Comparison of ENCODE assay signal across 9 cellular contexts in genomic region chr19:35902870-35903475, GRCh38. TPM values are rescaled to one million over a fixed set of nuclear protein-coding genes. Genes with fewer than 3 reads are reported as not detected.
DNase-seq lines count a peak whose midpoint lies in the region; ATAC-seq, FAIRE-seq and TF ChIP-seq lines count a peak whose summit lies in the region.
"Had no signal": no experiment of that assay in that cellular context is flagged by ENCODE, and none has a peak within 500 bp of the region (broad histone marks: within the 10 kb centered on the region; RNA-seq: fewer than 3 reads in every experiment).

No MANE protein-coding gene starts in this region.

- H3K36me3 Mint-ChIP-seq in stimulated activated naive CD8-positive, alpha-beta T cell treated with anti-CD3 and anti-CD28 coated beads, Interleukin-15, Interleukin-2, amounts not matched to agents 100 ng/mL and 50 ng/mL, for 24 hours (ENCODE audit: low read depth) = peaks cover 15% of the 10 kb centered on the region

- peak overlapping the region; percentile 46 to 95 for H3K4ac ChIP-seq in mesenchymal stem cell (ENCODE audit: low read depth in 1 of 2, low read length in 2 of 2)

- H2AK5ac ChIP-seq in mesenchymal stem cell (ENCODE audit: low read length, severe bottlenecking) = no peak overlapping the region

- no peak overlapping the region for H2BK5ac ChIP-seq in mesenchymal stem cell (ENCODE audit: low read depth, low read length, poor library complexity, severe bottlenecking)

- H3K23ac ChIP-seq in mesenchymal stem cell (ENCODE audit: low read length in 2 of 2) = no peak overlapping the region

- no peaks in the 10 kb centered on the region for H3K36me3 ChIP-seq in mesenchymal stem cell (ENCODE audit: control insufficient read depth in 1 of 2, insufficient read depth in 2 of 2, low read depth in 1 of 2, low read length in 2 of 2)
- no peaks in the 10 kb centered on the region for H3K36me3 ChIP-seq in gastrocnemius medialis

- in situ Hi-C loops in astrocyte of the spinal cord (cut with HindIII; ENCODE audit: low sequenced_read_pairs) = no loop called here
- in situ Hi-C loops in gastrocnemius medialis (cut with MboI; ENCODE audit: low sequenced_read_pairs in 4 of 4) = no loop called here

- H3K14ac ChIP-seq in mesenchymal stem cell (ENCODE audit: low read length in 2 of 2) = no peak overlapping the region

- no peak for DNase-seq in stimulated activated naive CD8-positive, alpha-beta T cell treated with anti-CD3 and anti-CD28 coated beads, Interleukin-15, Interleukin-2, amounts not matched to agents 100 U/mL and 50 U/mL, for 24 hours
- DNase-seq in astrocyte of the spinal cord (ENCODE audit: low read depth, low spot score) (no peak), mesenchymal stem cell (no peak), GM19239 (ENCODE audit: insufficient read length, low spot score) (no peak), gastrocnemius medialis (no peak), nucleus accumbens (lab: John Stamatoyannopoulos, UW) (no peak), NCI-H69 (lab: John Stamatoyannopoulos, UW) (no peak)

- H3K9ac ChIP-seq in mesenchymal stem cell (ENCODE audit: low read length) = peak overlapping the region; percentile 57

- peak overlapping the region; percentile 29 for H2AFZ ChIP-seq in mesenchymal stem cell (ENCODE audit: low read depth, low read length)

- no peaks in the 10 kb centered on the region for H3K9me3 ChIP-seq in mesenchymal stem cell (ENCODE audit: control insufficient read depth, low read length)
- H3K9me3 ChIP-seq in gastrocnemius medialis = no peaks in the 10 kb centered on the region

- 83% methylated on average over 10 of the region's 10 CpGs for WGBS in mesenchymal stem cell

- peak overlapping the region; percentile 87 for H3K27ac Mint-ChIP-seq in stimulated activated naive CD8-positive, alpha-beta T cell treated with anti-CD3 and anti-CD28 coated beads, Interleukin-15, Interleukin-2, amounts not matched to agents 100 ng/mL and 50 ng/mL, for 24 hours

- H3K4me2 ChIP-seq in mesenchymal stem cell (ENCODE audit: low read length, poor library complexity, severe bottlenecking) = peak overlapping the region; percentile 63

- no peak for ATAC-seq in stimulated activated naive CD8-positive, alpha-beta T cell treated with anti-CD3 and anti-CD28 coated beads, Interleukin-15, Interleukin-2, amounts not matched to agents 100 U/mL and 50 U/mL, for 24 hours
- ATAC-seq in gastrocnemius medialis = no peak

- H3K27me3 Mint-ChIP-seq in stimulated activated naive CD8-positive, alpha-beta T cell treated with anti-CD3 and anti-CD28 coated beads, Interleukin-15, Interleukin-2, amounts not matched to agents 100 ng/mL and 50 ng/mL, for 24 hours = no peaks in the 10 kb centered on the region

- peaks cover 10% of the 10 kb centered on the region for H3K79me1 ChIP-seq in mesenchymal stem cell (replicated peaks; ENCODE audit: low read length, poor library complexity, severe bottlenecking)

- TF ChIP-seq CTCF in astrocyte of the spinal cord (IDR thresholded peaks at IDR 0.05; ENCODE audit: low read depth, low read length) = no peak
- TF ChIP-seq CTCF in gastrocnemius medialis (IDR thresholded peaks at IDR 0.05 in 4 of 5, conservative IDR thresholded peaks at IDR 0.05 in 1 of 5) = no peak

- H3K9me3 Mint-ChIP-seq in stimulated activated naive CD8-positive, alpha-beta T cell treated with anti-CD3 and anti-CD28 coated beads, Interleukin-15, Interleukin-2, amounts not matched to agents 100 ng/mL and 50 ng/mL, for 24 hours = no peaks in the 10 kb centered on the region

- no peak for FAIRE-seq in GM19239 (lab: Jason Lieb, UNC)

- H2BK12ac ChIP-seq in mesenchymal stem cell (ENCODE audit: low read length in 2 of 2) = peak overlapping the region; percentile 79 to 88

- no peak overlapping the region for H3K27ac ChIP-seq in mesenchymal stem cell (ENCODE audit: low read length, poor library complexity, severe bottlenecking)
- H3K27ac ChIP-seq in gastrocnemius medialis = peak overlapping the region in 1 of 4 donors; percentile 18

- no peak for TF ChIP-seq POLR2A in gastrocnemius medialis (IDR thresholded peaks at IDR 0.05)

- H3K27me3 ChIP-seq in mesenchymal stem cell (ENCODE audit: control insufficient read depth in 1 of 2, insufficient read depth in 1 of 2, low read length in 2 of 2) (no peaks in the 10 kb centered on the region), gastrocnemius medialis (no peaks in the 10 kb centered on the region)

- peak overlapping the region; percentile 57 for H4K91ac ChIP-seq in mesenchymal stem cell (ENCODE audit: low read length)

- H3K4me3 ChIP-seq in astrocyte of the spinal cord (ENCODE audit: low read depth, low read length) = peak overlapping the region; percentile 24
- peak overlapping the region; percentile 20 to 37 for H3K4me3 ChIP-seq in mesenchymal stem cell (ENCODE audit: insufficient read depth in 1 of 2, low read depth in 1 of 2, low read length in 2 of 2)
- no peak overlapping the region for H3K4me3 ChIP-seq in gastrocnemius medialis

- H3K4me1 Mint-ChIP-seq in stimulated activated naive CD8-positive, alpha-beta T cell treated with anti-CD3 and anti-CD28 coated beads, Interleukin-15, Interleukin-2, amounts not matched to agents 100 ng/mL and 50 ng/mL, for 24 hours (ENCODE audit: low read depth) = peaks cover 66% of the 10 kb centered on the region

- H2BK15ac ChIP-seq in mesenchymal stem cell (ENCODE audit: low read depth, poor library complexity, severe bottlenecking) = peak overlapping the region; percentile 62

- H3K4me3 Mint-ChIP-seq in stimulated activated naive CD8-positive, alpha-beta T cell treated with anti-CD3 and anti-CD28 coated beads, Interleukin-15, Interleukin-2, amounts not matched to agents 100 ng/mL and 50 ng/mL, for 24 hours = peak overlapping the region; percentile 87

- intact Hi-C loops in gastrocnemius medialis (cut with DNase I; ENCODE audit: low total_unique reads) = no loop called here

- H4K8ac ChIP-seq in mesenchymal stem cell (ENCODE audit: low read length) = peak overlapping the region; percentile 95

- H3K18ac ChIP-seq in mesenchymal stem cell (ENCODE audit: low read depth in 1 of 2, low read length in 2 of 2) = peak overlapping the region; percentile 87 to 89

- peak overlapping the region; percentile 62 for H2BK120ac ChIP-seq in mesenchymal stem cell (ENCODE audit: low read depth, low read length)

- H3K4me1 ChIP-seq in mesenchymal stem cell (ENCODE audit: control insufficient read depth, insufficient read depth, low read depth, low read length) (peaks cover 27% of the 10 kb centered on the region), gastrocnemius medialis (peaks cover 8 to 21% of the 10 kb centered on the region in 2 donors)

RNA-seq across cellular contexts. Expression of gene HCST, which starts 0.6 kb away (rescaled TPM):
- polyA plus RNA-seq in mesenchymal stem cell (2013, experiment 1 of 2) = 1.4 TPM
- polyA plus RNA-seq in mesenchymal stem cell (2013, experiment 2 of 2) = 1.4 TPM
- total RNA-seq in gastrocnemius medialis = 1 to 10 TPM in 2 of 4 donors, not detected in 2; 1.2 to 1.5 TPM

RNA-seq across cellular contexts. Expression of gene NFKBID, which starts 2.6 kb away (rescaled TPM):
- polyA plus RNA-seq in mesenchymal stem cell (2013, experiment 1 of 2) = 4.7 TPM
- 4.1 TPM for polyA plus RNA-seq in mesenchymal stem cell (2013, experiment 2 of 2)
- total RNA-seq in gastrocnemius medialis = 1 to 10 TPM in 3 of 4 donors, not detected in 1; 1.2 to 2.7 (median 2.3) TPM

RNA-seq across cellular contexts. Expression of gene TYROBP, which starts 5.1 kb away (rescaled TPM):
- 0.80 TPM for polyA plus RNA-seq in mesenchymal stem cell (2013, experiment 1 of 2)
- 0.53 TPM for polyA plus RNA-seq in mesenchymal stem cell (2013, experiment 2 of 2)
- 10 to 100 TPM in 3 of 4 donors, 1 to 10 TPM in 1; 7.2 to 25.6 (median 18.2) TPM for total RNA-seq in gastrocnemius medialis
- total RNA-seq: T-helper 2 cell treated with Interferon-gamma antibody and Interleukin-4, amounts not matched to agents 100 ng/mL and 5 ng/mL, for 36 hours had no signal

RNA-seq across cellular contexts. Expression of gene LRFN3, which starts 33.2 kb away (rescaled TPM):
- polyA plus RNA-seq in mesenchymal stem cell (2013, experiment 1 of 2) = 17.0 TPM
- 16.1 TPM for polyA plus RNA-seq in mesenchymal stem cell (2013, experiment 2 of 2)
- 10 to 100 TPM in 2 of 4 donors, 1 to 10 TPM in 2; 7.4 to 18.2 (median 12.8) TPM for total RNA-seq in gastrocnemius medialis

RNA-seq across cellular contexts. Expression of gene APLP1, which starts 34.6 kb away (rescaled TPM):
- 14.1 TPM for polyA plus RNA-seq in mesenchymal stem cell (2013, experiment 1 of 2)
- 14.4 TPM for polyA plus RNA-seq in mesenchymal stem cell (2013, experiment 2 of 2)
- total RNA-seq in gastrocnemius medialis = under 1 TPM in 2 of 4 donors, not detected in 2; 0.27 to 0.33 TPM

Comparison
In these comparisons a context has a peak if more than half of its experiments do, and no peak if none do; other contexts are left out.
1. H3K4me3 ChIP-seq: peak in astrocyte of the spinal cord (single experiment) and mesenchymal stem cell (2 of 2); none in gastrocnemius medialis (0 of 4).